28 cellular contexts compared by ENCODE assay signal in genomic region chr3:114800272-114800671, GRCh38.
DNase-seq lines count a peak whose midpoint lies in the region; ATAC-seq, FAIRE-seq and TF ChIP-seq lines count a peak whose summit lies in the region.
"Had no signal": no experiment of that assay in that cellular context is flagged by ENCODE, and none has a peak within 500 bp of the region (broad histone marks: within the 10 kb centered on the region; RNA-seq: fewer than 3 reads in every experiment).

No MANE protein-coding gene starts in this region.

- H4K5ac ChIP-seq in mesendoderm (ENCODE audit: low read length) = no peak overlapping the region

- H3K23ac ChIP-seq in mesendoderm (ENCODE audit: low read length) = no peak overlapping the region

- H3K36me3 ChIP-seq in BLaER1 (no peaks in the 10 kb centered on the region), neural progenitor cell (no peaks in the 10 kb centered on the region), mesendoderm (ENCODE audit: control insufficient read depth, insufficient read depth, low read length) (no peaks in the 10 kb centered on the region)

- no peak for FAIRE-seq in GM12891 (lab: Jason Lieb, UNC)
- FAIRE-seq: A204.1, GM12878, K562 had no signal

- H3K79me2 ChIP-seq in neural progenitor cell (ENCODE audit: low read depth) (no peaks in the 10 kb centered on the region), mesendoderm (ENCODE audit: control insufficient read depth, insufficient read depth, low read length) (no peaks in the 10 kb centered on the region)

- no peaks in the 10 kb centered on the region for H4K20me1 ChIP-seq in BLaER1
- H4K20me1 ChIP-seq in neural progenitor cell (ENCODE audit: low read depth) = no peaks in the 10 kb centered on the region

- H3K9me3 ChIP-seq in BLaER1 (no peaks in the 10 kb centered on the region), neural progenitor cell (ENCODE audit: low read depth) (no peaks in the 10 kb centered on the region)
- H3K9me3 ChIP-seq: Caco-2 had no signal

- peak; percentile 3 for DNase-seq in RPMI7951 (ENCODE audit: low read depth)
- DNase-seq in foreskin melanocyte = peak; percentile 88
- no peak for DNase-seq in neural progenitor cell (ENCODE audit: low spot score)
- no peak for DNase-seq in mesendoderm
- no peak for DNase-seq in GM12891 (ENCODE audit: insufficient read length, low spot score)
- DNase-seq in foreskin keratinocyte = no peak
- DNase-seq: C1 segment of cervical spinal cord; Caco-2; CD8-positive, alpha-beta T cell; EL; GDM1; HFFc6; Kasumi-1; NCI-H1092 treated with DMSO at 0.1 percent for 48 hours; NCI-H1436; NCI-H187 treated with DMSO at 0.1 percent for 48 hours; NCI-H2107; NCI-H2227 treated with DMSO at 0.1 percent for 48 hours; NCI-H526 treated with DMSO at 0.1 percent for 48 hours; SHP77 treated with DMSO at 0.1 percent for 48 hours; SW 1271 had no signal

- H3K27me3 ChIP-seq in BLaER1 (no peaks in the 10 kb centered on the region), neural progenitor cell (no peaks in the 10 kb centered on the region), mesendoderm (ENCODE audit: insufficient read depth, low read length, poor library complexity) (no peaks in the 10 kb centered on the region), foreskin keratinocyte (no peaks in the 10 kb centered on the region)

- no peak for TF ChIP-seq CTCF in neural progenitor cell (IDR thresholded peaks at IDR 0.05)
- TF ChIP-seq CTCF in foreskin keratinocyte (conservative IDR thresholded peaks at IDR 0.05) = no peak

- no peak overlapping the region for H4K8ac ChIP-seq in mesendoderm (ENCODE audit: low read depth, low read length)

- H2BK15ac ChIP-seq in mesendoderm (replicated peaks; ENCODE audit: low read depth) = no peak overlapping the region

- H3K27ac ChIP-seq in BLaER1 = no peak overlapping the region
- H3K27ac ChIP-seq in neural progenitor cell = no peak overlapping the region
- no peak overlapping the region for H3K27ac ChIP-seq in mesendoderm (ENCODE audit: low read depth, low read length)
- H3K27ac ChIP-seq in foreskin keratinocyte = no peak overlapping the region
- H3K27ac ChIP-seq: RWPE1, SK-N-MC had no signal

- TF ChIP-seq POLR2A in GM12891 (IDR thresholded peaks at IDR 0.05; ENCODE audit: low read depth, low read length) = no peak

- H3K27ac Mint-ChIP-seq in neural progenitor cell = peak overlapping the region; percentile 79
- H3K27ac Mint-ChIP-seq: CD8-positive, alpha-beta T cell; HFFc6 had no signal

- H3K79me1 ChIP-seq in mesendoderm (ENCODE audit: low read length) = no peaks in the 10 kb centered on the region

- WGBS in mesendoderm (ENCODE audit: extremely low coverage, insufficient coverage, low lambda C conversion rate) = no CpG with 5 or more reads among the region's 5 CpGs

- ATAC-seq in foreskin keratinocyte (no peak), GM19328 (IDR thresholded peaks at IDR 0.05; ENCODE audit: unreplicated experiment) (no peak)
- ATAC-seq: CD8-positive, alpha-beta T cell; GM12878; K562 had no signal

- no peak overlapping the region for H2AFZ ChIP-seq in neural progenitor cell (replicated peaks)

- no peaks in the 10 kb centered on the region for H3K36me3 Mint-ChIP-seq in neural progenitor cell

- no peaks in the 10 kb centered on the region for H3F3A ChIP-seq in neural progenitor cell (ENCODE audit: low read depth)

- H3K9ac ChIP-seq in BLaER1 = no peak overlapping the region
- no peak overlapping the region for H3K9ac ChIP-seq in neural progenitor cell
- H3K9ac ChIP-seq in mesendoderm (ENCODE audit: low read length) = no peak overlapping the region

- H3K27me3 Mint-ChIP-seq in neural progenitor cell (ENCODE audit: insufficient read depth, low read depth) = no peaks in the 10 kb centered on the region

- no peak overlapping the region for H2AK5ac ChIP-seq in mesendoderm (ENCODE audit: low read length)

- H3K4me2 ChIP-seq in BLaER1 (peak overlapping the region; percentile 4; the same call in 1 of the 2 replicates), neural progenitor cell (no peak overlapping the region), mesendoderm (ENCODE audit: low read length) (no peak overlapping the region)

- no peaks in the 10 kb centered on the region for H3K9me3 Mint-ChIP-seq in neural progenitor cell
- H3K9me3 Mint-ChIP-seq: CD8-positive, alpha-beta T cell; HFFc6 had no signal

- H3K4ac ChIP-seq in mesendoderm (ENCODE audit: low read depth, low read length) = no peak overlapping the region

- H3K18ac ChIP-seq in mesendoderm (ENCODE audit: low read length) = no peak overlapping the region

- H2BK120ac ChIP-seq in mesendoderm (ENCODE audit: low read depth, low read length) = no peak overlapping the region

- peak overlapping the region; percentile 52 for H3K4me3 Mint-ChIP-seq in neural progenitor cell
- H3K4me3 Mint-ChIP-seq: CD8-positive, alpha-beta T cell; HFFc6 had no signal

- no peak overlapping the region for H3K4me3 ChIP-seq in BLaER1
- H3K4me3 ChIP-seq in neural progenitor cell = no peak overlapping the region
- H3K4me3 ChIP-seq in mesendoderm (ENCODE audit: low read length) = no peak overlapping the region
- H3K4me3 ChIP-seq: GM12878, K562, SK-N-MC had no signal

- no peak overlapping the region for H2BK5ac ChIP-seq in mesendoderm (ENCODE audit: low read length)

- peaks cover 50% of the 10 kb centered on the region for H3K4me1 Mint-ChIP-seq in neural progenitor cell

- H3K4me1 ChIP-seq in BLaER1 (peaks cover 12% of the 10 kb centered on the region; the same call in 1 of the 2 replicates), neural progenitor cell (peaks cover 40% of the 10 kb centered on the region), mesendoderm (ENCODE audit: control insufficient read depth, low read depth, low read length) (no peaks in the 10 kb centered on the region), foreskin keratinocyte (no peaks in the 10 kb centered on the region)
- H3K4me1 ChIP-seq: Caco-2 had no signal

- H3K56ac ChIP-seq in mesendoderm (ENCODE audit: low read length) = no peak overlapping the region

TF ChIP-seq in GM12891, 5 proteins besides CTCF, POLR2A, EP300 and RAD21:
- TF ChIP-seq POU2F2 (IDR thresholded peaks at IDR 0.05; ENCODE audit: low read depth, low read length) = no peak
- TF ChIP-seq SPI1 (IDR thresholded peaks at IDR 0.05; ENCODE audit: low read depth, low read length) = no peak
- TF ChIP-seq TAF1 (IDR thresholded peaks at IDR 0.05; ENCODE audit: low read depth, low read length) = no peak
- no peak for TF ChIP-seq POLR2AphosphoS5 (IDR thresholded peaks at IDR 0.05; ENCODE audit: low read depth, low read length)
- no peak for TF ChIP-seq PAX5 (IDR thresholded peaks at IDR 0.05; ENCODE audit: insufficient read depth, low read length, severe bottlenecking)
TF ChIP-seq in GM12891: peak in this region for 0.

Comparison
In these comparisons a context has a peak if more than half of its experiments do, and no peak if none do; other contexts are left out.
1. DNase-seq: peak in RPMI7951 (single experiment) and foreskin melanocyte (single experiment); none in neural progenitor cell (single experiment), mesendoderm (single experiment), GM12891 (single experiment) and foreskin keratinocyte (0 of 2).